Comparison of ENCODE assay signal across 9 cellular contexts in the genomic region with DNA sequence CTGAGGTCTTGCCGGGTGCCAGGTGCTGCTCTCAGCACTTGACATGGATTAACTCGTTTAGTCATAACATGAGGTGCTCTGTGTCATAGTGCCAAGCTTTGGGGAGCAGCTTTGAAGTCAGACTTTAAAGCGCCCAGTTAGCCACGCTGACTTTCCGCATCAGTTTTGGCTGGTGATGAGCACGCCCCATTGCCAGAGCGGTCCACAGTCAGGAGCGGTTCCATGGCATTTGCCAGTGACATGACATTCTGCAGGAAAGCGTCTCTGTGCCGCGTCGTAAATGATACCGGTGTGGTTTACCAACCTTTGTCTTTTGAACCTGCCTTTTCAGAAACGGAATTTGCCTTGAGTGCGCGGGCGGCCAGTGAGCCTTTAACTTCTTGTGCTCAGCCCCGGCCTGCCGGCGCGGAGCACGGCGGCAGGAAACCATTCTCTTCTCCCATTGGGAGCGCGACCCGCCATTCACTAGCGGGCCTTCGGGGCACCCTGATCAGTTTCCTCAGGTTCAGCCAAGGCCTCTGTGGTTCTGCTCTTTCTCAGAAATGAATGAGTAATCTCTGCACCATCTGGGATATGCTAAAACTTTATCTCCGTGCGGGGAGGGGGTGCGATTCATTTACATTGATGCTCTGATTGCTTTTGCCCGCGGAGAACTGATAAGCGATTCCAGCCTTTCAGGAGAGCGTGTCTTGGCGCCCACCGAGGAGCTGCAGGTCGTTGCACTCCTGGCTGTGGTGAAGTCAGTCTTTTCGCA. TPM values are rescaled to one million over a fixed set of nuclear protein-coding genes. Genes with fewer than 3 reads are reported as not detected.
DNase-seq lines count a peak whose midpoint lies in the region; ATAC-seq and TF ChIP-seq lines count a peak whose summit lies in the region.
"Had no signal": no experiment of that assay in that cellular context is flagged by ENCODE, and none has a peak within 500 bp of the region (broad histone marks: within the 10 kb centered on the region; RNA-seq: fewer than 3 reads in every experiment).

No MANE protein-coding gene starts in this region.

- no peaks in the 10 kb centered on the region for H3K27me3 ChIP-seq in foreskin keratinocyte
- H3K27me3 ChIP-seq: SJSA1 had no signal

- TF ChIP-seq CTCF in foreskin keratinocyte (conservative IDR thresholded peaks at IDR 0.05), result no peak

- H3K27ac ChIP-seq in foreskin keratinocyte, result no peak overlapping the region

- peaks cover 7% of the 10 kb centered on the region for H3K4me1 ChIP-seq in foreskin keratinocyte

- peak; percentile 75 for ATAC-seq in GM18909 (IDR thresholded peaks at IDR 0.05; ENCODE audit: poor library complexity, unreplicated experiment)
- peak; percentile 90 for ATAC-seq in foreskin keratinocyte
- no peak for ATAC-seq in GM18858 (IDR thresholded peaks at IDR 0.05; ENCODE audit: unreplicated experiment)

- DNase-seq in LHCN-M2 (ENCODE audit: low read depth), result peak; percentile 82
- peak; percentile 2 for DNase-seq in activated T-helper 9 cell treated with anti-CD3 and anti-CD28 coated beads, Interleukin-2, amount 50 U/mL, for 16 hours (ENCODE audit: low read depth)
- DNase-seq in foreskin keratinocyte, result peak; percentile 67 to 86
- DNase-seq in occipital lobe (lab: John Stamatoyannopoulos, UW), result peak; percentile 2
- peak; percentile 53 for DNase-seq in ureter (ENCODE audit: low spot score)
- DNase-seq in NCI-H2081 (lab: John Stamatoyannopoulos, UW), result no peak

RNA-seq across cellular contexts. Expression of a gene that starts 1.7 kb away (rescaled TPM):
- total RNA-seq in LHCN-M2 (2014; rRNA removed) (not detected in 2 replicates), foreskin keratinocyte (not detected in 2 replicates), occipital lobe (not detected), ureter (not detected)
- not detected for polyA plus RNA-seq in LHCN-M2 (2012)
- polyA plus RNA-seq in foreskin keratinocyte, result not detected in 2 replicates
- total RNA-seq: SJSA1 had no signal

Comparison
In these comparisons a context has a peak if more than half of its experiments do, and no peak if none do; other contexts are left out.
1. DNase-seq: peak in LHCN-M2 (single experiment), activated T-helper 9 cell treated with anti-CD3 and anti-CD28 coated beads, Interleukin-2, amount 50 U/mL, for 16 hours (single experiment), foreskin keratinocyte (2 of 2), occipital lobe (single experiment) and ureter (single experiment); none in NCI-H2081 (0 of 2).